Comparison of ENCODE assay signal across 9 cellular contexts in the genomic region with DNA sequence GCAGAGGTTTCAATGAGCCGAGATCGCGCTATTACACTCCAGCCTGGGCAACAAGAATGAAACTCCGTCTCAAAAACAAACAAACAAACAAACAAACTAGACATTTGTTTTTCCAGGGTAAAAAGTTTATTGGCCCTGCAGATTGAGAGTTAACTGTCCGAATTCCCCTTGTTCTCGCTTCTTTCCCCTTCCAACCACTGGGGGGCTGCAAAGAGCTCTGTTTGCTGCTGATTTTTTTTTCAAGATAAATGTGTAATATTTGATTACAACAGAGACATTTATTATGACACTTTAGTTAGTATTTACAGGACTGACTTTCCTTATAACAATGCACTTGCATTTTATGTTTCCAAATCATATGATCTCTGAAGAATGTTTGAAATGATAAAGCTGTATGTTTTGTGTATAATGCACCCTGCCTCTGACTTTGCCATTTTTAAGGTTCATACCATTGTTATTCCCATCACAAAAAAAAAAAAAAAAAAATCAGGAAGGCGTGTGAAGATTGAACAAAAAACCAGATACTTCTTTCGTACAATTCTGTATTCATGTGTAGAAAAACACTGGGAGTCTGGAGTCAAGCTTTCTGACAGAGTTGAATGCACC. TPM values are rescaled to one million over a fixed set of nuclear protein-coding genes. Genes with fewer than 3 reads are reported as not detected.
DNase-seq lines count a peak whose midpoint lies in the region; ATAC-seq and TF ChIP-seq lines count a peak whose summit lies in the region.
"Had no signal": no experiment of that assay in that cellular context is flagged by ENCODE, and none has a peak within 500 bp of the region (broad histone marks: within the 10 kb centered on the region; RNA-seq: fewer than 3 reads in every experiment).

No MANE protein-coding gene starts in this region.

- no peaks in the 10 kb centered on the region for H3K9me2 ChIP-seq in GM23338 (ENCODE audit: insufficient read depth)

- H3K4me1 ChIP-seq in GM23338 (ENCODE audit: insufficient read depth): no peaks in the 10 kb centered on the region; the same call in 1 of the 2 replicates
- no peaks in the 10 kb centered on the region for H3K4me1 ChIP-seq in breast epithelium
- peaks cover 12% of the 10 kb centered on the region for H3K4me1 ChIP-seq in vagina

- no peak for ATAC-seq in GM23338
- ATAC-seq in left lobe of liver: peak; percentile 43
- no peak for ATAC-seq in GM18909 (IDR thresholded peaks at IDR 0.05; ENCODE audit: poor library complexity, unreplicated experiment)
- ATAC-seq: left colon had no signal

- no peaks in the 10 kb centered on the region for H3K79me2 ChIP-seq in GM23338 (replicated peaks; ENCODE audit: insufficient read depth)

- H3K27ac Mint-ChIP-seq in GM23338: no peak overlapping the region

- DNase-seq in BJ (ENCODE audit: low read depth) (peak; percentile 4), GM23338 (ENCODE audit: low spot score) (peak; percentile 57), NCI-H524 (lab: John Stamatoyannopoulos, UW) (peak; percentile 65 to 66), breast epithelium (ENCODE audit: low spot score in 2 of 2) (no peak), left lobe of liver (ENCODE audit: low spot score) (no peak), vagina (ENCODE audit: extremely low spot score in 2 of 2) (no peak)
- no peak for DNase-seq in activated effector memory CD4-positive, alpha-beta T cell treated with anti-CD3 and anti-CD28 coated beads, Interleukin-2, amount 50 U/mL, for 16 hours

- H4K20me1 ChIP-seq in GM23338 (replicated peaks; ENCODE audit: insufficient read depth): no peaks in the 10 kb centered on the region

- H3K4me2 ChIP-seq in GM23338: no peak overlapping the region

- no peak overlapping the region for H2AFZ ChIP-seq in GM23338

- POLR2A ChIA-PET in BJ (lab: Charles Lee): no interaction called here

- no peaks in the 10 kb centered on the region for H3F3A ChIP-seq in GM23338 (replicated peaks; ENCODE audit: low read depth)

- H3K9me3 ChIP-seq in breast epithelium (no peaks in the 10 kb centered on the region), vagina (no peaks in the 10 kb centered on the region)

- H3K27ac ChIP-seq in GM23338 (ENCODE audit: low read depth) (no peak overlapping the region), breast epithelium (no peak overlapping the region), vagina (no peak overlapping the region)

- CTCF ChIA-PET in BJ (lab: Yijun Ruan, JAX): interaction anchor here (0.6 to 3.7 kb wide), 17 partner anchors 8 to 931 kb away, joined by 3 to 19 read pairs (median 4); no protein-coding TSS in a partner anchor

- H3K4me1 Mint-ChIP-seq in GM23338: peaks cover 7% of the 10 kb centered on the region; the same call in 2 of the 3 replicates

- H3K27me3 Mint-ChIP-seq in GM23338 (ENCODE audit: insufficient read depth, low read depth, poor library complexity): peaks cover 32% of the 10 kb centered on the region

- no peak overlapping the region for H3K4me3 ChIP-seq in BJ (ENCODE audit: low read depth, low read length)
- H3K4me3 ChIP-seq in GM23338: no peak overlapping the region
- H3K4me3 ChIP-seq in breast epithelium: no peak overlapping the region
- no peak overlapping the region for H3K4me3 ChIP-seq in vagina

- H3K9me3 Mint-ChIP-seq in GM23338: no peaks in the 10 kb centered on the region

- no peaks in the 10 kb centered on the region for H3K36me3 Mint-ChIP-seq in GM23338 (ENCODE audit: low read depth)

- TF ChIP-seq CTCF in BJ (IDR thresholded peaks at IDR 0.05; ENCODE audit: insufficient read depth, low read depth, low read length) (peak; percentile 82), GM23338 (conservative IDR thresholded peaks at IDR 0.05; ENCODE audit: low read depth in 2 of 2) (peak; percentile 75 to 90), breast epithelium (IDR thresholded peaks at IDR 0.05) (peak; percentile 36 to 58 (median 41)), vagina (IDR thresholded peaks at IDR 0.05) (peak in 2 of 3 experiments; percentile 23 to 52)

- H3K4me3 Mint-ChIP-seq in GM23338: no peak overlapping the region

- intact Hi-C loops in breast epithelium (cut with DNase I; ENCODE audit: low total_unique reads): no loop called here
- intact Hi-C loops in vagina (cut with DNase I): no loop called here

- TF ChIP-seq POLR2A in breast epithelium (IDR thresholded peaks at IDR 0.05) (no peak), vagina (IDR thresholded peaks at IDR 0.05) (no peak)

- H3K36me3 ChIP-seq in BJ (ENCODE audit: control insufficient read depth, insufficient read depth, low read length) (no peaks in the 10 kb centered on the region), GM23338 (ENCODE audit: insufficient read depth) (no peaks in the 10 kb centered on the region), breast epithelium (no peaks in the 10 kb centered on the region), vagina (no peaks in the 10 kb centered on the region)

- H3K27me3 ChIP-seq in BJ (ENCODE audit: control insufficient read depth, insufficient read depth, low read length) (peaks cover 15% of the 10 kb centered on the region), GM23338 (ENCODE audit: insufficient read depth) (peaks cover 37% of the 10 kb centered on the region), breast epithelium (peaks cover 4 to 38% of the 10 kb centered on the region in 2 donors), vagina (no peaks in the 10 kb centered on the region)

TF ChIP-seq in GM23338, 12 proteins besides CTCF, POLR2A, EP300 and RAD21 (continues in another document):
- no peak for TF ChIP-seq POLR2AphosphoS5 (IDR thresholded peaks at IDR 0.05; ENCODE audit: low read depth)
- TF ChIP-seq, protein P1, sequence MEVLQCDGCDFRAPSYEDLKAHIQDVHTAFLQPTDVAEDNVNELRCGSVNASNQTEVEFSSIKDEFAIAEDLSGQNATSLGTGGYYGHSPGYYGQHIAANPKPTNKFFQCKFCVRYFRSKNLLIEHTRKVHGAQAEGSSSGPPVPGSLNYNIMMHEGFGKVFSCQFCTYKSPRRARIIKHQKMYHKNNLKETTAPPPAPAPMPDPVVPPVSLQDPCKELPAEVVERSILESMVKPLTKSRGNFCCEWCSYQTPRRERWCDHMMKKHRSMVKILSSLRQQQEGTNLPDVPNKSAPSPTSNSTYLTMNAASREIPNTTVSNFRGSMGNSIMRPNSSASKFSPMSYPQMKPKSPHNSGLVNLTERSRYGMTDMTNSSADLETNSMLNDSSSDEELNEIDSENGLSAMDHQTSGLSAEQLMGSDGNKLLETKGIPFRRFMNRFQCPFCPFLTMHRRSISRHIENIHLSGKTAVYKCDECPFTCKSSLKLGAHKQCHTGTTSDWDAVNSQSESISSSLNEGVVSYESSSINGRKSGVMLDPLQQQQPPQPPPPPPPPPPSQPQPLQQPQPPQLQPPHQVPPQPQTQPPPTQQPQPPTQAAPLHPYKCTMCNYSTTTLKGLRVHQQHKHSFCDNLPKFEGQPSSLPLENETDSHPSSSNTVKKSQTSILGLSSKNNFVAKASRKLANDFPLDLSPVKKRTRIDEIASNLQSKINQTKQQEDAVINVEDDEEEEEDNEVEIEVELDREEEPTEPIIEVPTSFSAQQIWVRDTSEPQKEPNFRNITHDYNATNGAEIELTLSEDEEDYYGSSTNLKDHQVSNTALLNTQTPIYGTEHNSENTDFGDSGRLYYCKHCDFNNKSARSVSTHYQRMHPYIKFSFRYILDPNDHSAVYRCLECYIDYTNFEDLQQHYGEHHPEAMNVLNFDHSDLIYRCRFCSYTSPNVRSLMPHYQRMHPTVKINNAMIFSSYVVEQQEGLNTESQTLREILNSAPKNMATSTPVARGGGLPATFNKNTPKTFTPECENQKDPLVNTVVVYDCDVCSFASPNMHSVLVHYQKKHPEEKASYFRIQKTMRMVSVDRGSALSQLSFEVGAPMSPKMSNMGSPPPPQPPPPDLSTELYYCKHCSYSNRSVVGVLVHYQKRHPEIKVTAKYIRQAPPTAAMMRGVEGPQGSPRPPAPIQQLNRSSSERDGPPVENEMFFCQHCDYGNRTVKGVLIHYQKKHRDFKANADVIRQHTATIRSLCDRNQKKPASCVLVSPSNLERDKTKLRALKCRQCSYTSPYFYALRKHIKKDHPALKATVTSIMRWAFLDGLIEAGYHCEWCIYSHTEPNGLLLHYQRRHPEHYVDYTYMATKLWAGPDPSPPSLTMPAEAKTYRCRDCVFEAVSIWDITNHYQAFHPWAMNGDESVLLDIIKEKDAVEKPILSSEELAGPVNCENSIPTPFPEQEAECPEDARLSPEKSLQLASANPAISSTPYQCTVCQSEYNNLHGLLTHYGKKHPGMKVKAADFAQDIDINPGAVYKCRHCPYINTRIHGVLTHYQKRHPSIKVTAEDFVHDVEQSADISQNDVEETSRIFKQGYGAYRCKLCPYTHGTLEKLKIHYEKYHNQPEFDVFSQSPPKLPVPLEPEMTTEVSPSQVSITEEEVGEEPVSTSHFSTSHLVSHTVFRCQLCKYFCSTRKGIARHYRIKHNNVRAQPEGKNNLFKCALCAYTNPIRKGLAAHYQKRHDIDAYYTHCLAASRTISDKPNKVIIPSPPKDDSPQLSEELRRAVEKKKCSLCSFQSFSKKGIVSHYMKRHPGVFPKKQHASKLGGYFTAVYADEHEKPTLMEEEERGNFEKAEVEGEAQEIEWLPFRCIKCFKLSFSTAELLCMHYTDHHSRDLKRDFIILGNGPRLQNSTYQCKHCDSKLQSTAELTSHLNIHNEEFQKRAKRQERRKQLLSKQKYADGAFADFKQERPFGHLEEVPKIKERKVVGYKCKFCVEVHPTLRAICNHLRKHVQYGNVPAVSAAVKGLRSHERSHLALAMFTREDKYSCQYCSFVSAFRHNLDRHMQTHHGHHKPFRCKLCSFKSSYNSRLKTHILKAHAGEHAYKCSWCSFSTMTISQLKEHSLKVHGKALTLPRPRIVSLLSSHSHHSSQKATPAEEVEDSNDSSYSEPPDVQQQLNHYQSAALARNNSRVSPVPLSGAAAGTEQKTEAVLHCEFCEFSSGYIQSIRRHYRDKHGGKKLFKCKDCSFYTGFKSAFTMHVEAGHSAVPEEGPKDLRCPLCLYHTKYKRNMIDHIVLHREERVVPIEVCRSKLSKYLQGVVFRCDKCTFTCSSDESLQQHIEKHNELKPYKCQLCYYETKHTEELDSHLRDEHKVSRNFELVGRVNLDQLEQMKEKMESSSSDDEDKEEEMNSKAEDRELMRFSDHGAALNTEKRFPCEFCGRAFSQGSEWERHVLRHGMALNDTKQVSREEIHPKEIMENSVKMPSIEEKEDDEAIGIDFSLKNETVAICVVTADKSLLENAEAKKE (CRISPR knock-in tag; IDR thresholded peaks at IDR 0.05): no peak

RNA-seq across cellular contexts. Expression of gene CLSTN2, which starts 2.8 kb away (rescaled TPM):
- polyA plus RNA-seq in BJ (2011; rRNA removed): 1.4 and 1.8 TPM in 2 replicates
- 1.1 and 1.6 TPM in 2 replicates for polyA minus RNA-seq in BJ (2011; rRNA and poly(A)+ RNA removed)
- total RNA-seq in GM23338 (2014; rRNA removed; shearing (Covaris generic)): 0.83 and 0.89 TPM in 2 replicates
- polyA plus RNA-seq in GM23338 (2016; fragmentation: Nextera tagmentation; extraction: Ambion mirVana): 0.10 and 0.11 TPM in 2 replicates
- total RNA-seq in breast epithelium: 10 to 100 TPM; 15.5 to 75.5 (median 33.1) TPM
- 1.9 TPM for total RNA-seq in left lobe of liver
- total RNA-seq in vagina: 16.0 TPM

Comparison
In these comparisons a context has a peak if more than half of its experiments do, and no peak if none do; other contexts are left out.
1. DNase-seq: peak in BJ (single experiment), GM23338 (single experiment) and NCI-H524 (2 of 2); none in breast epithelium (0 of 2), left lobe of liver (single experiment), vagina (0 of 2) and activated effector memory CD4-positive, alpha-beta T cell treated with anti-CD3 and anti-CD28 coated beads, Interleukin-2, amount 50 U/mL, for 16 hours (single experiment).
2. Peak in every context shown above with its lines, with median percentiles within 50 percentile points of each other: CTCF ChIP-seq.